ENCODE assay signal across 1 cellular context in genomic region chr2:1881998-1882397, GRCh38.
TF ChIP-seq lines count a peak whose summit lies in the region.

No MANE protein-coding gene starts in this region.

TF ChIP-seq in GM23338, 12 proteins besides CTCF, POLR2A, EP300 and RAD21 (continued from another document):
- TF ChIP-seq, protein P1, sequence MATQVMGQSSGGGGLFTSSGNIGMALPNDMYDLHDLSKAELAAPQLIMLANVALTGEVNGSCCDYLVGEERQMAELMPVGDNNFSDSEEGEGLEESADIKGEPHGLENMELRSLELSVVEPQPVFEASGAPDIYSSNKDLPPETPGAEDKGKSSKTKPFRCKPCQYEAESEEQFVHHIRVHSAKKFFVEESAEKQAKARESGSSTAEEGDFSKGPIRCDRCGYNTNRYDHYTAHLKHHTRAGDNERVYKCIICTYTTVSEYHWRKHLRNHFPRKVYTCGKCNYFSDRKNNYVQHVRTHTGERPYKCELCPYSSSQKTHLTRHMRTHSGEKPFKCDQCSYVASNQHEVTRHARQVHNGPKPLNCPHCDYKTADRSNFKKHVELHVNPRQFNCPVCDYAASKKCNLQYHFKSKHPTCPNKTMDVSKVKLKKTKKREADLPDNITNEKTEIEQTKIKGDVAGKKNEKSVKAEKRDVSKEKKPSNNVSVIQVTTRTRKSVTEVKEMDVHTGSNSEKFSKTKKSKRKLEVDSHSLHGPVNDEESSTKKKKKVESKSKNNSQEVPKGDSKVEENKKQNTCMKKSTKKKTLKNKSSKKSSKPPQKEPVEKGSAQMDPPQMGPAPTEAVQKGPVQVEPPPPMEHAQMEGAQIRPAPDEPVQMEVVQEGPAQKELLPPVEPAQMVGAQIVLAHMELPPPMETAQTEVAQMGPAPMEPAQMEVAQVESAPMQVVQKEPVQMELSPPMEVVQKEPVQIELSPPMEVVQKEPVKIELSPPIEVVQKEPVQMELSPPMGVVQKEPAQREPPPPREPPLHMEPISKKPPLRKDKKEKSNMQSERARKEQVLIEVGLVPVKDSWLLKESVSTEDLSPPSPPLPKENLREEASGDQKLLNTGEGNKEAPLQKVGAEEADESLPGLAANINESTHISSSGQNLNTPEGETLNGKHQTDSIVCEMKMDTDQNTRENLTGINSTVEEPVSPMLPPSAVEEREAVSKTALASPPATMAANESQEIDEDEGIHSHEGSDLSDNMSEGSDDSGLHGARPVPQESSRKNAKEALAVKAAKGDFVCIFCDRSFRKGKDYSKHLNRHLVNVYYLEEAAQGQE (IDR thresholded peaks at IDR 0.05; ENCODE audit: unreplicated experiment), result no peak
- TF ChIP-seq NANOG (IDR thresholded peaks at IDR 0.05; ENCODE audit: borderline replicate concordance) (no peak), EZH2 (IDR thresholded peaks at IDR 0.05; ENCODE audit: low read depth, unreplicated experiment) (no peak), POLR2AphosphoS5 (IDR thresholded peaks at IDR 0.05; ENCODE audit: low read depth) (no peak), JUNB (IDR thresholded peaks at IDR 0.05; ENCODE audit: unreplicated experiment) (no peak)
- TF ChIP-seq, protein P2, sequence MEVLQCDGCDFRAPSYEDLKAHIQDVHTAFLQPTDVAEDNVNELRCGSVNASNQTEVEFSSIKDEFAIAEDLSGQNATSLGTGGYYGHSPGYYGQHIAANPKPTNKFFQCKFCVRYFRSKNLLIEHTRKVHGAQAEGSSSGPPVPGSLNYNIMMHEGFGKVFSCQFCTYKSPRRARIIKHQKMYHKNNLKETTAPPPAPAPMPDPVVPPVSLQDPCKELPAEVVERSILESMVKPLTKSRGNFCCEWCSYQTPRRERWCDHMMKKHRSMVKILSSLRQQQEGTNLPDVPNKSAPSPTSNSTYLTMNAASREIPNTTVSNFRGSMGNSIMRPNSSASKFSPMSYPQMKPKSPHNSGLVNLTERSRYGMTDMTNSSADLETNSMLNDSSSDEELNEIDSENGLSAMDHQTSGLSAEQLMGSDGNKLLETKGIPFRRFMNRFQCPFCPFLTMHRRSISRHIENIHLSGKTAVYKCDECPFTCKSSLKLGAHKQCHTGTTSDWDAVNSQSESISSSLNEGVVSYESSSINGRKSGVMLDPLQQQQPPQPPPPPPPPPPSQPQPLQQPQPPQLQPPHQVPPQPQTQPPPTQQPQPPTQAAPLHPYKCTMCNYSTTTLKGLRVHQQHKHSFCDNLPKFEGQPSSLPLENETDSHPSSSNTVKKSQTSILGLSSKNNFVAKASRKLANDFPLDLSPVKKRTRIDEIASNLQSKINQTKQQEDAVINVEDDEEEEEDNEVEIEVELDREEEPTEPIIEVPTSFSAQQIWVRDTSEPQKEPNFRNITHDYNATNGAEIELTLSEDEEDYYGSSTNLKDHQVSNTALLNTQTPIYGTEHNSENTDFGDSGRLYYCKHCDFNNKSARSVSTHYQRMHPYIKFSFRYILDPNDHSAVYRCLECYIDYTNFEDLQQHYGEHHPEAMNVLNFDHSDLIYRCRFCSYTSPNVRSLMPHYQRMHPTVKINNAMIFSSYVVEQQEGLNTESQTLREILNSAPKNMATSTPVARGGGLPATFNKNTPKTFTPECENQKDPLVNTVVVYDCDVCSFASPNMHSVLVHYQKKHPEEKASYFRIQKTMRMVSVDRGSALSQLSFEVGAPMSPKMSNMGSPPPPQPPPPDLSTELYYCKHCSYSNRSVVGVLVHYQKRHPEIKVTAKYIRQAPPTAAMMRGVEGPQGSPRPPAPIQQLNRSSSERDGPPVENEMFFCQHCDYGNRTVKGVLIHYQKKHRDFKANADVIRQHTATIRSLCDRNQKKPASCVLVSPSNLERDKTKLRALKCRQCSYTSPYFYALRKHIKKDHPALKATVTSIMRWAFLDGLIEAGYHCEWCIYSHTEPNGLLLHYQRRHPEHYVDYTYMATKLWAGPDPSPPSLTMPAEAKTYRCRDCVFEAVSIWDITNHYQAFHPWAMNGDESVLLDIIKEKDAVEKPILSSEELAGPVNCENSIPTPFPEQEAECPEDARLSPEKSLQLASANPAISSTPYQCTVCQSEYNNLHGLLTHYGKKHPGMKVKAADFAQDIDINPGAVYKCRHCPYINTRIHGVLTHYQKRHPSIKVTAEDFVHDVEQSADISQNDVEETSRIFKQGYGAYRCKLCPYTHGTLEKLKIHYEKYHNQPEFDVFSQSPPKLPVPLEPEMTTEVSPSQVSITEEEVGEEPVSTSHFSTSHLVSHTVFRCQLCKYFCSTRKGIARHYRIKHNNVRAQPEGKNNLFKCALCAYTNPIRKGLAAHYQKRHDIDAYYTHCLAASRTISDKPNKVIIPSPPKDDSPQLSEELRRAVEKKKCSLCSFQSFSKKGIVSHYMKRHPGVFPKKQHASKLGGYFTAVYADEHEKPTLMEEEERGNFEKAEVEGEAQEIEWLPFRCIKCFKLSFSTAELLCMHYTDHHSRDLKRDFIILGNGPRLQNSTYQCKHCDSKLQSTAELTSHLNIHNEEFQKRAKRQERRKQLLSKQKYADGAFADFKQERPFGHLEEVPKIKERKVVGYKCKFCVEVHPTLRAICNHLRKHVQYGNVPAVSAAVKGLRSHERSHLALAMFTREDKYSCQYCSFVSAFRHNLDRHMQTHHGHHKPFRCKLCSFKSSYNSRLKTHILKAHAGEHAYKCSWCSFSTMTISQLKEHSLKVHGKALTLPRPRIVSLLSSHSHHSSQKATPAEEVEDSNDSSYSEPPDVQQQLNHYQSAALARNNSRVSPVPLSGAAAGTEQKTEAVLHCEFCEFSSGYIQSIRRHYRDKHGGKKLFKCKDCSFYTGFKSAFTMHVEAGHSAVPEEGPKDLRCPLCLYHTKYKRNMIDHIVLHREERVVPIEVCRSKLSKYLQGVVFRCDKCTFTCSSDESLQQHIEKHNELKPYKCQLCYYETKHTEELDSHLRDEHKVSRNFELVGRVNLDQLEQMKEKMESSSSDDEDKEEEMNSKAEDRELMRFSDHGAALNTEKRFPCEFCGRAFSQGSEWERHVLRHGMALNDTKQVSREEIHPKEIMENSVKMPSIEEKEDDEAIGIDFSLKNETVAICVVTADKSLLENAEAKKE (CRISPR knock-in tag; IDR thresholded peaks at IDR 0.05), result no peak
